ENCODE assay signal across 30 cellular contexts in genomic region chr15:67991706-67992105, GRCh38.
"Had no signal": no experiment of that assay in that cellular context is flagged by ENCODE, and none has a peak within 500 bp of the region (broad histone marks: within the 10 kb centered on the region; RNA-seq: fewer than 3 reads in every experiment).

No MANE protein-coding gene starts in this region.

- H3K27ac ChIP-seq: neural progenitor cell, ovary, parathyroid adenoma, psoas muscle, skin epidermis, spleen, suprapubic skin, testis, tibial artery, upper lobe of left lung, vagina had no signal

- H3K9me3 Mint-ChIP-seq: natural killer cell; nephron; neural progenitor cell; stimulated activated memory B cell treated with anti-CD40 and anti-IgM and Interleukin-4, amounts not matched to agents 10 μg/mL and 1 μg/mL and 100 μg/mL, for 72 hours; stimulated activated naive CD8-positive, alpha-beta T cell treated with anti-CD3 and anti-CD28 coated beads, Interleukin-15, amount 100 ng/mL, for 72 hours had no signal

- H3K4me1 ChIP-seq: neural progenitor cell, parathyroid adenoma, psoas muscle, spleen, suprapubic skin, testis, tibial artery, upper lobe of left lung, vagina had no signal

- ATAC-seq: natural killer cell; psoas muscle; right cardiac atrium; sciatic nerve; stimulated activated memory B cell treated with anti-CD40 and anti-IgM and Interleukin-4, amounts not matched to agents 10 μg/mL and 1 μg/mL and 100 μg/mL, for 72 hours; stimulated activated naive CD8-positive, alpha-beta T cell treated with anti-CD3 and anti-CD28 coated beads, Interleukin-15, amount 100 ng/mL, for 72 hours; stimulated activated naive CD8-positive, alpha-beta T cell treated with anti-CD3 and anti-CD28 coated beads, Interleukin-15, Interleukin-2, amounts not matched to agents 100 U/mL and 50 U/mL, for 24 hours had no signal

- H3K27ac Mint-ChIP-seq: natural killer cell; nephron; neural progenitor cell; progenitor cell of endocrine pancreas; stimulated activated memory B cell treated with anti-CD40 and anti-IgM and Interleukin-4, amounts not matched to agents 10 μg/mL and 1 μg/mL and 100 μg/mL, for 72 hours had no signal

- H3K27me3 Mint-ChIP-seq: stimulated activated memory B cell treated with anti-CD40 and anti-IgM and Interleukin-4, amounts not matched to agents 10 μg/mL and 1 μg/mL and 100 μg/mL, for 72 hours; stimulated activated naive CD8-positive, alpha-beta T cell treated with anti-CD3 and anti-CD28 coated beads, Interleukin-15, amount 100 ng/mL, for 72 hours had no signal

- H3K36me3 ChIP-seq: neural progenitor cell, ovary, spleen, suprapubic skin, tibial artery, upper lobe of left lung, vagina had no signal

- H3K4me3 ChIP-seq: neural progenitor cell, ovary, psoas muscle, skin epidermis, smooth muscle cell, spleen, suprapubic skin, testis, tibial artery, upper lobe of left lung, vagina had no signal

- H3K4me3 Mint-ChIP-seq: natural killer cell; nephron; neural progenitor cell; stimulated activated memory B cell treated with anti-CD40 and anti-IgM and Interleukin-4, amounts not matched to agents 10 μg/mL and 1 μg/mL and 100 μg/mL, for 72 hours; stimulated activated naive CD8-positive, alpha-beta T cell treated with anti-CD3 and anti-CD28 coated beads, Interleukin-15, amount 100 ng/mL, for 72 hours had no signal

- H3K4me1 Mint-ChIP-seq: stimulated activated memory B cell treated with anti-CD40 and anti-IgM and Interleukin-4, amounts not matched to agents 10 μg/mL and 1 μg/mL and 100 μg/mL, for 72 hours; stimulated activated naive CD8-positive, alpha-beta T cell treated with anti-CD3 and anti-CD28 coated beads, Interleukin-15, amount 100 ng/mL, for 72 hours had no signal

- DNase-seq: natural killer cell; occipital lobe; ovary; posterior cingulate gyrus; psoas muscle; right cardiac atrium; spleen; stimulated activated CD4-positive, alpha-beta T cell treated with anti-CD3 and anti-CD28 coated beads, Interleukin-12 subunit alpha, Interleukin-12 subunit beta, amount 100 ng/mL, for 4 hours; stimulated activated CD4-positive, alpha-beta T cell treated with anti-CD3 and anti-CD28 coated beads, Interleukin-1b, Interleukin-23, amount 100 ng/mL, for 48 hours; stimulated activated CD4-positive, alpha-beta T cell treated with anti-CD3 and anti-CD28 coated beads, Interleukin-4, amount 100 ng/mL, for 1 hour; stimulated activated CD4-positive, alpha-beta T cell treated with anti-CD3 and anti-CD28 coated beads, Interleukin-4, amount 100 ng/mL, for 4 hours; stimulated activated CD8-positive, alpha-beta memory T cell treated with anti-CD3 and anti-CD28 coated beads, Interleukin-4, amount 100 ng/mL, for 48 hours; stimulated activated naive CD4-positive, alpha-beta T cell; stimulated activated naive CD8-positive, alpha-beta T cell treated with anti-CD3 and anti-CD28 coated beads, Interleukin-15, amount 100 ng/mL, for 72 hours; stimulated activated naive CD8-positive, alpha-beta T cell treated with anti-CD3 and anti-CD28 coated beads, Interleukin-15, Interleukin-2, amounts not matched to agents 100 U/mL and 50 U/mL, for 24 hours; substantia nigra; testis; tibial artery; trophoblast cell; upper lobe of left lung had no signal

- H3K9me3 ChIP-seq: ovary, psoas muscle, spleen, suprapubic skin, testis, tibial artery, upper lobe of left lung, vagina had no signal

- H3K9ac ChIP-seq: neural progenitor cell, parathyroid adenoma had no signal

- H3K27me3 ChIP-seq: neural progenitor cell, ovary, testis, tibial artery, upper lobe of left lung, vagina had no signal

- H3K36me3 Mint-ChIP-seq: natural killer cell; stimulated activated memory B cell treated with anti-CD40 and anti-IgM and Interleukin-4, amounts not matched to agents 10 μg/mL and 1 μg/mL and 100 μg/mL, for 72 hours had no signal
